24 cellular contexts compared by ENCODE assay signal in the genomic region with DNA sequence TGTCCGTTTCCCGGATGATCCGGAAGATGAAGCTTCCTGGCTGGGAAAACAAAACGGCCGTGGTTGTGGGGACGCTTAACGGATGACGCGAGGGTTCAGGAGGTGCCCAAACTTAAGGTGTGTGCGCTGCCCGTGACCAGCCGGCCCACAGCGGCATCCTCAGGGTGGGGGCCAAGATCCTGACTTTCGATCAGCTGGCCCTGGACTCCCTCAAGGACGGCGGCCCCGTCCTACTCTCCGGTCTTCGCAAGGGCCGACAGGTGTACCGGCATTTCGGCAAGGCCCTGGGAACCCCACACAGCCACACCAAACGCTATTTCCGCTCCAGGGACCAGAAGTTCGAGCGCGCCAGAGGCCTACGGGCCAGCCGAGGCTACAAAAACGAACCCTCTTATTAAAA. TPM values are rescaled to one million over a fixed set of nuclear protein-coding genes. Genes with fewer than 3 reads are reported as not detected.
"Had no signal": no experiment of that assay in that cellular context is flagged by ENCODE, and none has a peak within 500 bp of the region (broad histone marks: within the 10 kb centered on the region; RNA-seq: fewer than 3 reads in every experiment).

No MANE protein-coding gene starts in this region.

- H3K4me3 Mint-ChIP-seq: activated CD4-positive, alpha-beta memory T cell treated with anti-CD3 and anti-CD28 coated beads for 36 hours; activated CD4-positive, alpha-beta T cell treated with anti-CD3 and anti-CD28 coated beads, Interleukin-2, amount 10 ng/mL, durations not matched to agents 7 days and 5 days; activated naive CD4-positive, alpha-beta T cell treated with anti-CD3 and anti-CD28 coated beads, Interleukin-2, amount 10 ng/mL, durations not matched to agents 7 days and 5 days; activated naive CD8-positive, alpha-beta T cell treated with anti-CD3 and anti-CD28 coated beads for 36 hours; activated T-cell treated with anti-CD3 and anti-CD28 coated beads, Interleukin-2, amount 50 U/mL, for 4 hours had no signal

- ATAC-seq: activated T-cell treated with anti-CD3 and anti-CD28 coated beads, Interleukin-2, amount 50 U/mL, for 4 hours had no signal

- H3K27me3 Mint-ChIP-seq: activated CD4-positive, alpha-beta memory T cell treated with anti-CD3 and anti-CD28 coated beads for 36 hours; activated CD4-positive, alpha-beta T cell treated with anti-CD3 and anti-CD28 coated beads, Interleukin-2, amount 10 ng/mL, durations not matched to agents 7 days and 5 days; activated naive CD8-positive, alpha-beta T cell treated with anti-CD3 and anti-CD28 coated beads for 36 hours had no signal

- H3K27ac ChIP-seq: Peyer's patch, RWPE1, SJSA1, VCaP had no signal

- H3K9me3 ChIP-seq: Peyer's patch, SJSA1 had no signal

- H3K4me3 ChIP-seq: Peyer's patch, SJSA1 had no signal

- H3K27me3 ChIP-seq: Peyer's patch, SJSA1 had no signal

- H3K4me1 ChIP-seq: SJSA1 had no signal

- H3K36me3 ChIP-seq: Peyer's patch, SJSA1 had no signal

- DNase-seq: activated CD4-positive, alpha-beta memory T cell treated with anti-CD3 and anti-CD28 coated beads for 36 hours; activated CD4-positive, alpha-beta T cell treated with anti-CD3 and anti-CD28 coated beads, Interleukin-2, amount 10 ng/mL, durations not matched to agents 7 days and 5 days; activated CD4-positive, CD25-positive, alpha-beta regulatory T cell; activated CD8-positive, alpha-beta memory T cell treated with anti-CD3 and anti-CD28 coated beads for 24 hours; activated gamma-delta T cell treated with Interleukin-2 at 50 U/mL for 16 hours; activated naive CD4-positive, alpha-beta T cell treated with anti-CD3 and anti-CD28 coated beads, Interleukin-2, amount 10 ng/mL, durations not matched to agents 7 days and 5 days; activated naive CD8-positive, alpha-beta T cell treated with anti-CD3 and anti-CD28 coated beads for 36 hours; activated T-cell treated with anti-CD3 and anti-CD28 coated beads, Interleukin-2, amount 50 U/mL, for 4 hours; caudate nucleus; Kasumi-1; KBM-7; NCI-H1105 treated with DMSO at 0.1 percent for 48 hours; NCI-H146; NCI-H187 treated with DMSO at 0.1 percent for 48 hours; NCI-H2081 treated with DMSO at 0.1 percent for 48 hours; NCI-H446; NCI-H524; Peyer's patch; SHP77; T-helper 2 cell had no signal

- H3K9me3 Mint-ChIP-seq: activated CD4-positive, alpha-beta memory T cell treated with anti-CD3 and anti-CD28 coated beads for 36 hours; activated CD4-positive, alpha-beta T cell treated with anti-CD3 and anti-CD28 coated beads, Interleukin-2, amount 10 ng/mL, durations not matched to agents 7 days and 5 days; activated naive CD8-positive, alpha-beta T cell treated with anti-CD3 and anti-CD28 coated beads for 36 hours; activated T-cell treated with anti-CD3 and anti-CD28 coated beads, Interleukin-2, amount 50 U/mL, for 4 hours had no signal

- H3K27ac Mint-ChIP-seq: activated CD4-positive, alpha-beta memory T cell treated with anti-CD3 and anti-CD28 coated beads for 36 hours; activated CD4-positive, alpha-beta T cell treated with anti-CD3 and anti-CD28 coated beads, Interleukin-2, amount 10 ng/mL, durations not matched to agents 7 days and 5 days; activated naive CD8-positive, alpha-beta T cell treated with anti-CD3 and anti-CD28 coated beads for 36 hours had no signal

- H3K36me3 Mint-ChIP-seq: activated CD4-positive, alpha-beta memory T cell treated with anti-CD3 and anti-CD28 coated beads for 36 hours; activated naive CD4-positive, alpha-beta T cell treated with anti-CD3 and anti-CD28 coated beads, Interleukin-2, amount 10 ng/mL, durations not matched to agents 7 days and 5 days had no signal

RNA-seq across cellular contexts. Expression of gene C16orf90, which starts 1.1 kb away (rescaled TPM):
- total RNA-seq: activated CD4-positive, alpha-beta memory T cell treated with anti-CD3 and anti-CD28 coated beads for 36 hours; activated CD4-positive, alpha-beta T cell treated with anti-CD3 and anti-CD28 coated beads, Interleukin-2, amount 10 ng/mL, durations not matched to agents 7 days and 5 days; activated naive CD8-positive, alpha-beta T cell treated with anti-CD3 and anti-CD28 coated beads for 36 hours; activated T-cell treated with anti-CD3 and anti-CD28 coated beads, Interleukin-2, amount 50 U/mL, for 4 hours; Peyer's patch; SJSA1 had no signal
- polyA plus RNA-seq: adipose tissue had no signal
